17 cellular contexts compared by ENCODE assay signal in the genomic region with DNA sequence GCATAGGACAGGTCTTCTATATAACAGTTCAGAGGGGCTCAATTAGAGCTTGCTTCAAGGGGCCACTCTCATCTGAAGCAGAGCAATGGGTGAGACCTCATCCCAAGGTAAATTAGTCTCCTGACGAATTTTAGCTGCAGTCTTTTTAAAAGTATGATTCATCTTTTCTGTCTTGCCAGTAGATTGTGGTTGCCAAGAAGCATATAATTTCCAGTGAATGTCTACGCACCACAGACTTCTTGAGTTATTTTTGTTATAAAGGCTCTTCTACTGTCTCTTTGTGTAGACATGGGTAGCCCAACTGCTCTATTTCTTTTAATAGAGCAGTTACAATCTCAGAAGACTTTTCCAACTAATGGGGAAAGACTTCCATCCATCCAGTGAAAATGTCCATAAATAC.
"Had no signal": no experiment of that assay in that cellular context is flagged by ENCODE, and none has a peak within 500 bp of the region (broad histone marks: within the 10 kb centered on the region; RNA-seq: fewer than 3 reads in every experiment).

No MANE protein-coding gene starts in this region.

- DNase-seq: effector memory CD4-positive, alpha-beta T cell; foreskin melanocyte; heart left ventricle; hypothalamus; kidney glomerular epithelial cell; mesendoderm; natural killer cell; occipital lobe; pancreas; right cardiac atrium; stimulated activated CD4-positive, alpha-beta T cell treated with anti-CD3 and anti-CD28 coated beads, Interleukin-2, amount 100 ng/mL, for 48 hours; stimulated activated naive CD8-positive, alpha-beta T cell treated with anti-CD3 and anti-CD28 coated beads, Interleukin-15, Interleukin-2, amounts not matched to agents 100 U/mL and 50 U/mL, for 24 hours; tibial artery; upper lobe of left lung; uterus had no signal

- H3K9me3 ChIP-seq: pancreas had no signal

- H3K4me3 Mint-ChIP-seq: natural killer cell had no signal

- H3K4me1 ChIP-seq: heart left ventricle, pancreas, tibial artery, upper lobe of left lung, uterus had no signal

- H3K4me1 Mint-ChIP-seq: natural killer cell had no signal

- H3K27me3 ChIP-seq: heart left ventricle, pancreas, upper lobe of left lung, uterus had no signal

- H3K4me2 ChIP-seq: smooth muscle cell had no signal

- H3K4me3 ChIP-seq: heart left ventricle, pancreas, smooth muscle cell, tibial artery, upper lobe of left lung, uterus had no signal

- H3K27ac ChIP-seq: heart left ventricle, pancreas, tibial artery, upper lobe of left lung, uterus had no signal

- H3K27ac Mint-ChIP-seq: natural killer cell, progenitor cell of endocrine pancreas had no signal

- H3K36me3 ChIP-seq: heart left ventricle, pancreas, tibial artery, upper lobe of left lung, uterus had no signal
